ENCODE assay signal across 16 cellular contexts in the genomic region with DNA sequence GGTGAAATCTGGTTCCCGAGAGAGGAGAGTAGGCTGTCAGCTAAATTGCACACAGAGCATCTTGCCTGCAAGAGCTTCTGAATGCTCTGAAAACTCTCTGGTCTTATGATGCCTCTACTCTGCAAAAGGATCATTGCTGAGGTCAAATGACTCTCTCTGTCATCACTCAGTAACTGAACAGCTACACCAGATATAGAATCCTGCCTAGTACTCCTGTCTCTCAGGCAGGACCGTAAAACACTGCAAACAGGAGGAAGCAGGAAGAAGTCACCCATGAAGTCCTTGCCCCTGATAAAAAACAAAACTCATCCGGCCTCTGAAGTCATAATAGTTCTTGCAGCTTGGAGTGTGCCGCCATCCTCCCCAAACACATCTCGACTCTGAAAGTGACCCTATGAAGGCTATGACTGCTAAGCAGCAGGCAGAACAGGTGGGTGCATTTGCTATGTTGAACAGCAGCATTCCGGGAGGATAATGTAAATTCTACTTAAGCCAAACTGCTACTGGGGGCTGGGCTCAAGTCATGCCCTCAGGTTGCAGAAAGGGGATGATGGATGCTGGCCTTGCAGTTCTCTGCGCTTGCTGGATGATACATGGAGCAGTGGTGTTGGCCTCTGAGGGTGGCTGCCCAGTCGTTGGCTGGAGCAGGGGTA.
A peak's percentile ranks its signal among the peaks of the same experiment; 100 is the strongest.
DNase-seq lines count a peak whose midpoint lies in the region; TF ChIP-seq lines count a peak whose summit lies in the region.
"Had no signal": no experiment of that assay in that cellular context is flagged by ENCODE, and none has a peak within 500 bp of the region (broad histone marks: within the 10 kb centered on the region; RNA-seq: fewer than 3 reads in every experiment).

No MANE protein-coding gene starts in this region.

- 49% methylated on average over 8 of the region's 8 CpGs for WGBS in hepatocyte (ENCODE audit: low lambda C conversion rate, missing lambda C conversion rate)

- H3K4me1 ChIP-seq in hepatocyte (ENCODE audit: insufficient read depth) = peaks cover 36% of the 10 kb centered on the region
- peaks cover 30% of the 10 kb centered on the region for H3K4me1 ChIP-seq in osteoblast (ENCODE audit: insufficient read depth, low read length)

- no peak overlapping the region for H2AFZ ChIP-seq in hepatocyte
- H2AFZ ChIP-seq in osteoblast (ENCODE audit: low read length) = no peak overlapping the region

- H3K36me3 ChIP-seq in hepatocyte (replicated peaks; ENCODE audit: insufficient read depth, low read depth) (no peaks in the 10 kb centered on the region), osteoblast (ENCODE audit: insufficient read depth, low read length) (no peaks in the 10 kb centered on the region)

- no peaks in the 10 kb centered on the region for H3K9me2 ChIP-seq in hepatocyte (replicated peaks; ENCODE audit: insufficient read depth)

- no peaks in the 10 kb centered on the region for H3K79me2 ChIP-seq in hepatocyte
- no peaks in the 10 kb centered on the region for H3K79me2 ChIP-seq in osteoblast (ENCODE audit: insufficient read depth, low read length)

- H3K27me3 ChIP-seq in hepatocyte (no peaks in the 10 kb centered on the region), osteoblast (ENCODE audit: insufficient read depth, low read length) (no peaks in the 10 kb centered on the region)

- no peaks in the 10 kb centered on the region for H3K9me3 ChIP-seq in hepatocyte (ENCODE audit: low read depth)
- no peaks in the 10 kb centered on the region for H3K9me3 ChIP-seq in osteoblast (ENCODE audit: low read depth, low read length)

- H3K27ac ChIP-seq in hepatocyte (peak overlapping the region; percentile 87), osteoblast (ENCODE audit: low read depth, low read length) (peak overlapping the region; percentile 52)
- H3K27ac ChIP-seq: coronary artery had no signal

- H4K20me1 ChIP-seq in hepatocyte (ENCODE audit: insufficient read depth, poor library complexity, severe bottlenecking) (no peaks in the 10 kb centered on the region), osteoblast (ENCODE audit: insufficient read depth, low read length) (no peaks in the 10 kb centered on the region)

- TF ChIP-seq CTCF in WI38 (IDR thresholded peaks at IDR 0.05; ENCODE audit: low read depth, low read length) (no peak), hepatocyte (IDR thresholded peaks at IDR 0.05; ENCODE audit: poor library complexity) (no peak), osteoblast (IDR thresholded peaks at IDR 0.05; ENCODE audit: extremely low read depth, low read depth, low read length) (no peak)

- DNase-seq in EH (ENCODE audit: low read depth) (peak; percentile 69), hepatocyte (ENCODE audit: low spot score) (peak; percentile 39), osteoblast (ENCODE audit: insufficient read length, low spot score, missing footprints) (no peak), NCI-H226 (no peak), germinal center (ENCODE audit: low spot score) (no peak), DMS114 treated with DMSO at 0.1 percent for 48 hours (lab: John Stamatoyannopoulos, UW; ENCODE audit: unreplicated experiment) (no peak), medulla oblongata (ENCODE audit: extremely low spot score) (no peak)
- DNase-seq: activated CD4-positive, alpha-beta T cell treated with anti-CD3 and anti-CD28 coated beads for 1 hour; activated naive CD8-positive, alpha-beta T cell treated with anti-CD3 and anti-CD28 coated beads, Interleukin-2, amount 50 U/mL, for 24 hours; KBM-7; NCI-H1436; NCI-H446 treated with DMSO at 0.1 percent for 48 hours; stimulated activated CD4-positive, alpha-beta T cell treated with anti-CD3 and anti-CD28 coated beads, Interleukin-15, amount 100 ng/mL, for 24 hours; T-helper 1 cell had no signal

- H3K4me3 ChIP-seq in WI38 (ENCODE audit: low read depth, low read length) (0 out of 2 replicates have a peak overlapping the region, but pooled peaks have one; percentile 6), hepatocyte (no peak overlapping the region), osteoblast (ENCODE audit: insufficient read depth, low read length) (no peak overlapping the region)
- H3K4me3 ChIP-seq: coronary artery had no signal

- H3K4me2 ChIP-seq in hepatocyte = peak overlapping the region; percentile 57
- no peak overlapping the region for H3K4me2 ChIP-seq in osteoblast (ENCODE audit: insufficient read depth, low read length)

Comparison
In these comparisons a context has a peak if more than half of its experiments do, and no peak if none do; other contexts are left out.
1. DNase-seq: peak in EH (single experiment) and hepatocyte (single experiment); none in osteoblast (single experiment), NCI-H226 (single experiment), germinal center (single experiment), DMS114 treated with DMSO at 0.1 percent for 48 hours (single experiment) and medulla oblongata (single experiment).